Comparison of ENCODE assay signal across 11 cellular contexts in the genomic region with DNA sequence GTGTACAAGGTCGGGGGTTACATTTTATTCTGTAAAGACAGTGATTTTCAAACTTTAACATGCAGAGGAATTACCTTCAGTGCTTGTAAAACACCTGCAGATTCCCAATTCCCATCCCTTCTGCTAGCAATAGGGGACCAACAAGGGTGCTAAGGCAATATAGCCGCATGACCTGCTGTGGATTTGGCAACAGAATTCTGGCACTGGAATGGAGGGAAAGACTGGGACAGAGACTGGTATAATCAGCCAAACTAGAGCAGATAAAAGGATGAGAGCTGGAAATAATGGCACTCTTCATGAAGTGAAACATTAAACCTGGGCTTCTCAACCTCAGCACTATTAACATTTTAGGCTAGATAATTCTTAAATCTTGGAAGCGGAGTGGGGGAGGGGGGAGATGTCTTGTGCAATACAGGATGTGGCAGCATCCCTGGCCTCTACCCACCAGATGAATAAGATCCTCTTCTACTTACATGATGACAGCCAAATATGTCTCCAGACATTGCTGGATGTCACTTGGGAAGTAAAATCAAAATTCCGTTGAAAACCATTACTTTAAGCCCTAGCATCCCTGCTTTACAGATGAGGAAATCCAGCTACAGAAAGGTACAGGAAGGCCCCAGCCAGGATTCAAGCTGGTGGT. TPM values are rescaled to one million over a fixed set of nuclear protein-coding genes. Genes with fewer than 3 reads are reported as not detected.
DNase-seq lines count a peak whose midpoint lies in the region; ATAC-seq and TF ChIP-seq lines count a peak whose summit lies in the region.
"Had no signal": no experiment of that assay in that cellular context is flagged by ENCODE, and none has a peak within 500 bp of the region (broad histone marks: within the 10 kb centered on the region; RNA-seq: fewer than 3 reads in every experiment).

No MANE protein-coding gene starts in this region.

- in situ Hi-C loops in GM13976 (cut with MboI; ENCODE audit: low sequenced_read_pairs, unreplicated experiment) = no loop called here

- no peak overlapping the region for H3K27ac ChIP-seq in BLaER1 treated with 17β-estradiol and CSF1 and Interleukin-3, amounts not matched to agents 10 nM and 100 nM
- H3K27ac ChIP-seq in esophagus muscularis mucosa (replicated peaks in 1 of 4) = no peak overlapping the region
- H3K27ac ChIP-seq in neural progenitor cell = no peak overlapping the region
- no peak overlapping the region for H3K27ac ChIP-seq in CD8-positive, alpha-beta T cell (ENCODE audit: low read depth, low read length)

- peak overlapping the region; percentile 72 for H3K4me3 Mint-ChIP-seq in neural progenitor cell
- H3K4me3 Mint-ChIP-seq in CD8-positive, alpha-beta T cell = no peak overlapping the region

- peaks cover 20 to 29% (median 24%) of the 10 kb centered on the region in 11 experiments; a peak in 20 of 22 replicates for H3K27me3 ChIP-seq in BLaER1 treated with 17β-estradiol and CSF1 and Interleukin-3, amounts not matched to agents 10 nM and 100 nM
- H3K27me3 ChIP-seq in esophagus muscularis mucosa = peaks cover 0 to 66% (median 0%) of the 10 kb centered on the region in 4 donors
- H3K27me3 ChIP-seq in neural progenitor cell = peaks cover 42% of the 10 kb centered on the region
- H3K27me3 ChIP-seq in CD8-positive, alpha-beta T cell (ENCODE audit: insufficient read depth, low read length) = peaks cover 5% of the 10 kb centered on the region

- no peaks in the 10 kb centered on the region for H3K36me3 Mint-ChIP-seq in neural progenitor cell
- no peaks in the 10 kb centered on the region for H3K36me3 Mint-ChIP-seq in CD8-positive, alpha-beta T cell

- CTCF ChIA-PET in CD8-positive, alpha-beta T cell (lab: Charles Lee) = no interaction called here

- H4K20me1 ChIP-seq in BLaER1 treated with 17β-estradiol and CSF1 and Interleukin-3, amounts not matched to agents 10 nM and 100 nM = no peaks in the 10 kb centered on the region
- H4K20me1 ChIP-seq in neural progenitor cell (ENCODE audit: low read depth) = no peaks in the 10 kb centered on the region

- no peak overlapping the region for H3K9ac ChIP-seq in BLaER1 treated with 17β-estradiol and CSF1 and Interleukin-3, amounts not matched to agents 10 nM and 100 nM
- H3K9ac ChIP-seq in neural progenitor cell = no peak overlapping the region

- H3K9me3 Mint-ChIP-seq in neural progenitor cell = no peaks in the 10 kb centered on the region
- H3K9me3 Mint-ChIP-seq in CD8-positive, alpha-beta T cell = no peaks in the 10 kb centered on the region
- H3K9me3 Mint-ChIP-seq: stimulated activated naive CD8-positive, alpha-beta T cell treated with anti-CD3 and anti-CD28 coated beads, Interleukin-15, Interleukin-2, amounts not matched to agents 100 ng/mL and 50 ng/mL, for 24 hours had no signal

- no peak for ATAC-seq in GM21825 (IDR thresholded peaks at IDR 0.05; ENCODE audit: unreplicated experiment)
- ATAC-seq in CD8-positive, alpha-beta T cell = no peak

- no peaks in the 10 kb centered on the region for H3F3A ChIP-seq in neural progenitor cell (ENCODE audit: low read depth)

- peaks cover 10% of the 10 kb centered on the region for H3K27me3 Mint-ChIP-seq in neural progenitor cell (ENCODE audit: insufficient read depth, low read depth)
- H3K27me3 Mint-ChIP-seq in CD8-positive, alpha-beta T cell (ENCODE audit: low read depth) = peaks cover 39% of the 10 kb centered on the region

- no peak overlapping the region for H3K27ac Mint-ChIP-seq in neural progenitor cell
- no peak overlapping the region for H3K27ac Mint-ChIP-seq in CD8-positive, alpha-beta T cell
- H3K27ac Mint-ChIP-seq: stimulated activated naive CD8-positive, alpha-beta T cell treated with anti-CD3 and anti-CD28 coated beads, Interleukin-15, Interleukin-2, amounts not matched to agents 100 ng/mL and 50 ng/mL, for 24 hours had no signal

- no peak for TF ChIP-seq EP300 in esophagus muscularis mucosa (IDR thresholded peaks at IDR 0.05)

- TF ChIP-seq CTCF in esophagus muscularis mucosa (IDR thresholded peaks at IDR 0.05) (no peak), neural progenitor cell (IDR thresholded peaks at IDR 0.05) (no peak), GM13976 (IDR thresholded peaks at IDR 0.05; ENCODE audit: borderline replicate concordance, control extremely low read depth, extremely low read depth, insufficient read depth, missing control alignments) (no peak)
- no peak for TF ChIP-seq CTCF in CD8-positive, alpha-beta T cell (IDR thresholded peaks at IDR 0.05)

- POLR2A ChIA-PET in CD8-positive, alpha-beta T cell (lab: Charles Lee) = no interaction called here

- 83% methylated on average over 4 of the region's 4 CpGs for WGBS in esophagus muscularis mucosa

- no peak overlapping the region for H2AFZ ChIP-seq in neural progenitor cell (replicated peaks)

- H3K36me3 ChIP-seq in BLaER1 treated with 17β-estradiol and CSF1 and Interleukin-3, amounts not matched to agents 10 nM and 100 nM = no peaks in the 10 kb centered on the region
- H3K36me3 ChIP-seq in esophagus muscularis mucosa (no peaks in the 10 kb centered on the region), neural progenitor cell (no peaks in the 10 kb centered on the region)
- H3K36me3 ChIP-seq in CD8-positive, alpha-beta T cell (ENCODE audit: insufficient read depth, low read length) = no peaks in the 10 kb centered on the region

- no peak for TF ChIP-seq POLR2A in esophagus muscularis mucosa (IDR thresholded peaks at IDR 0.05; ENCODE audit: low read depth)

- DNase-seq in LHCN-M2 (ENCODE audit: low read depth) (peak; percentile 12), esophagus muscularis mucosa (ENCODE audit: extremely low spot score) (peak; percentile 80), neural progenitor cell (ENCODE audit: low spot score) (no peak), NCI-H187 treated with DMSO at 0.1 percent for 48 hours (lab: John Stamatoyannopoulos, UW) (no peak), GM13976 (ENCODE audit: low spot score) (no peak)
- no peak for DNase-seq in CD8-positive, alpha-beta T cell
- DNase-seq: RPMI8226; stimulated activated CD4-positive, alpha-beta T cell treated with anti-CD3 and anti-CD28 coated beads, Interleukin-1b, Interleukin-23, amount 100 ng/mL, for 48 hours had no signal

- H3K9me3 ChIP-seq in BLaER1 treated with 17β-estradiol and CSF1 and Interleukin-3, amounts not matched to agents 10 nM and 100 nM (replicated peaks in 1 of 11) = 0 out of 22 replicates have a peak, but pooled peaks cover 0 to 3% (median 0%) of the 10 kb centered on the region in 11 experiments
- H3K9me3 ChIP-seq in esophagus muscularis mucosa = no peaks in the 10 kb centered on the region
- no peaks in the 10 kb centered on the region for H3K9me3 ChIP-seq in neural progenitor cell (ENCODE audit: low read depth)
- no peaks in the 10 kb centered on the region for H3K9me3 ChIP-seq in CD8-positive, alpha-beta T cell (ENCODE audit: low read length)

- peaks cover 33% of the 10 kb centered on the region for H3K4me1 Mint-ChIP-seq in neural progenitor cell
- peaks cover 13% of the 10 kb centered on the region for H3K4me1 Mint-ChIP-seq in CD8-positive, alpha-beta T cell (ENCODE audit: low read depth)

- no peak overlapping the region for H3K4me3 ChIP-seq in BLaER1 treated with 17β-estradiol and CSF1 and Interleukin-3, amounts not matched to agents 10 nM and 100 nM
- H3K4me3 ChIP-seq in esophagus muscularis mucosa (no peak overlapping the region), neural progenitor cell (no peak overlapping the region)
- H3K4me3 ChIP-seq in CD8-positive, alpha-beta T cell (ENCODE audit: low read depth, low read length) = no peak overlapping the region

- intact Hi-C loops in esophagus muscularis mucosa (cut with DNase I) = no loop called here
- intact Hi-C loops in CD8-positive, alpha-beta T cell (cut with DNase I, micrococcal nuclease) = no loop called here

- peak overlapping the region in 8 of 11 experiments; percentile 29 to 70 (median 52); a peak in 14 of 22 replicates for H3K4me2 ChIP-seq in BLaER1 treated with 17β-estradiol and CSF1 and Interleukin-3, amounts not matched to agents 10 nM and 100 nM
- H3K4me2 ChIP-seq in neural progenitor cell = no peak overlapping the region

- H3K4me1 ChIP-seq in BLaER1 treated with 17β-estradiol and CSF1 and Interleukin-3, amounts not matched to agents 10 nM and 100 nM = peaks cover 0 to 19% (median 7%) of the 10 kb centered on the region in 10 experiments; a peak in 12 of 20 replicates
- H3K4me1 ChIP-seq in esophagus muscularis mucosa = peaks cover 8 to 21% (median 18%) of the 10 kb centered on the region in 4 donors
- H3K4me1 ChIP-seq in neural progenitor cell = peaks cover 7% of the 10 kb centered on the region
- H3K4me1 ChIP-seq in CD8-positive, alpha-beta T cell (ENCODE audit: insufficient read depth, low read length) = peaks cover 4% of the 10 kb centered on the region

- no peaks in the 10 kb centered on the region for H3K79me2 ChIP-seq in neural progenitor cell (ENCODE audit: low read depth)

RNA-seq across cellular contexts. Expression of a gene that starts 1.8 kb away (rescaled TPM):
- total RNA-seq in LHCN-M2 (2014; rRNA removed) (21.4 and 29.0 TPM in 2 replicates), esophagus muscularis mucosa (1 to 10 TPM in 1 of 4 donors, under 1 TPM in 2, not detected in 1; 0.17 to 1.2 (median 0.69) TPM), neural progenitor cell (ENCODE audit: low replicate concordance) (2.8 and 3.6 TPM in 2 replicates)
- 41.9 TPM for polyA plus RNA-seq in LHCN-M2 (2012)
- not detected for total RNA-seq in CD8-positive, alpha-beta T cell

Comparison
In these comparisons a context has a peak if more than half of its experiments do, and no peak if none do; other contexts are left out.
1. DNase-seq: peak in LHCN-M2 (single experiment) and esophagus muscularis mucosa (single experiment); none in neural progenitor cell (single experiment), NCI-H187 treated with DMSO at 0.1 percent for 48 hours (single experiment), CD8-positive, alpha-beta T cell (0 of 7) and GM13976 (single experiment).